Comparison of ENCODE assay signal across 1 cellular context in the genomic region with DNA sequence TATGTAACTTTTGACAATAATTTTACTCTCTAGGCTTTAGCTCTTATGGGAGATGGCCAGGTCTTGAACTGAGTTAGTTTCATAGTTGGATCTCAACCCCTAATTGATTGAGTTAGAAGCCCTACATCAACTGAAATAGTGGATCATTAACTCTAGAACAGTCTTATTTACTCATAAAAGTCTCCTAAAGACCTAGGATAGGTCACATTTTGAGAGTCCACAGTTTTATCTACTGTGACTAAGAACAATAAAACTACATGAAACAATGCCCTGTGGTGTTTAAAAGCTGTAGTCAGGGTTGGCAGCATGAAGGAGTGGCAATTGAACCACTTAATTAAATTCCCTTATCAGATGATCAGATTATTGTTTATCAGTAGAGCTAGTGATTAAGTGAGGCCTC.
TF ChIP-seq lines count a peak whose summit lies in the region.

No MANE protein-coding gene starts in this region.

TF ChIP-seq in GM23338, 12 proteins besides CTCF, POLR2A, EP300 and RAD21 (continued from another document):
- TF ChIP-seq, protein P1, sequence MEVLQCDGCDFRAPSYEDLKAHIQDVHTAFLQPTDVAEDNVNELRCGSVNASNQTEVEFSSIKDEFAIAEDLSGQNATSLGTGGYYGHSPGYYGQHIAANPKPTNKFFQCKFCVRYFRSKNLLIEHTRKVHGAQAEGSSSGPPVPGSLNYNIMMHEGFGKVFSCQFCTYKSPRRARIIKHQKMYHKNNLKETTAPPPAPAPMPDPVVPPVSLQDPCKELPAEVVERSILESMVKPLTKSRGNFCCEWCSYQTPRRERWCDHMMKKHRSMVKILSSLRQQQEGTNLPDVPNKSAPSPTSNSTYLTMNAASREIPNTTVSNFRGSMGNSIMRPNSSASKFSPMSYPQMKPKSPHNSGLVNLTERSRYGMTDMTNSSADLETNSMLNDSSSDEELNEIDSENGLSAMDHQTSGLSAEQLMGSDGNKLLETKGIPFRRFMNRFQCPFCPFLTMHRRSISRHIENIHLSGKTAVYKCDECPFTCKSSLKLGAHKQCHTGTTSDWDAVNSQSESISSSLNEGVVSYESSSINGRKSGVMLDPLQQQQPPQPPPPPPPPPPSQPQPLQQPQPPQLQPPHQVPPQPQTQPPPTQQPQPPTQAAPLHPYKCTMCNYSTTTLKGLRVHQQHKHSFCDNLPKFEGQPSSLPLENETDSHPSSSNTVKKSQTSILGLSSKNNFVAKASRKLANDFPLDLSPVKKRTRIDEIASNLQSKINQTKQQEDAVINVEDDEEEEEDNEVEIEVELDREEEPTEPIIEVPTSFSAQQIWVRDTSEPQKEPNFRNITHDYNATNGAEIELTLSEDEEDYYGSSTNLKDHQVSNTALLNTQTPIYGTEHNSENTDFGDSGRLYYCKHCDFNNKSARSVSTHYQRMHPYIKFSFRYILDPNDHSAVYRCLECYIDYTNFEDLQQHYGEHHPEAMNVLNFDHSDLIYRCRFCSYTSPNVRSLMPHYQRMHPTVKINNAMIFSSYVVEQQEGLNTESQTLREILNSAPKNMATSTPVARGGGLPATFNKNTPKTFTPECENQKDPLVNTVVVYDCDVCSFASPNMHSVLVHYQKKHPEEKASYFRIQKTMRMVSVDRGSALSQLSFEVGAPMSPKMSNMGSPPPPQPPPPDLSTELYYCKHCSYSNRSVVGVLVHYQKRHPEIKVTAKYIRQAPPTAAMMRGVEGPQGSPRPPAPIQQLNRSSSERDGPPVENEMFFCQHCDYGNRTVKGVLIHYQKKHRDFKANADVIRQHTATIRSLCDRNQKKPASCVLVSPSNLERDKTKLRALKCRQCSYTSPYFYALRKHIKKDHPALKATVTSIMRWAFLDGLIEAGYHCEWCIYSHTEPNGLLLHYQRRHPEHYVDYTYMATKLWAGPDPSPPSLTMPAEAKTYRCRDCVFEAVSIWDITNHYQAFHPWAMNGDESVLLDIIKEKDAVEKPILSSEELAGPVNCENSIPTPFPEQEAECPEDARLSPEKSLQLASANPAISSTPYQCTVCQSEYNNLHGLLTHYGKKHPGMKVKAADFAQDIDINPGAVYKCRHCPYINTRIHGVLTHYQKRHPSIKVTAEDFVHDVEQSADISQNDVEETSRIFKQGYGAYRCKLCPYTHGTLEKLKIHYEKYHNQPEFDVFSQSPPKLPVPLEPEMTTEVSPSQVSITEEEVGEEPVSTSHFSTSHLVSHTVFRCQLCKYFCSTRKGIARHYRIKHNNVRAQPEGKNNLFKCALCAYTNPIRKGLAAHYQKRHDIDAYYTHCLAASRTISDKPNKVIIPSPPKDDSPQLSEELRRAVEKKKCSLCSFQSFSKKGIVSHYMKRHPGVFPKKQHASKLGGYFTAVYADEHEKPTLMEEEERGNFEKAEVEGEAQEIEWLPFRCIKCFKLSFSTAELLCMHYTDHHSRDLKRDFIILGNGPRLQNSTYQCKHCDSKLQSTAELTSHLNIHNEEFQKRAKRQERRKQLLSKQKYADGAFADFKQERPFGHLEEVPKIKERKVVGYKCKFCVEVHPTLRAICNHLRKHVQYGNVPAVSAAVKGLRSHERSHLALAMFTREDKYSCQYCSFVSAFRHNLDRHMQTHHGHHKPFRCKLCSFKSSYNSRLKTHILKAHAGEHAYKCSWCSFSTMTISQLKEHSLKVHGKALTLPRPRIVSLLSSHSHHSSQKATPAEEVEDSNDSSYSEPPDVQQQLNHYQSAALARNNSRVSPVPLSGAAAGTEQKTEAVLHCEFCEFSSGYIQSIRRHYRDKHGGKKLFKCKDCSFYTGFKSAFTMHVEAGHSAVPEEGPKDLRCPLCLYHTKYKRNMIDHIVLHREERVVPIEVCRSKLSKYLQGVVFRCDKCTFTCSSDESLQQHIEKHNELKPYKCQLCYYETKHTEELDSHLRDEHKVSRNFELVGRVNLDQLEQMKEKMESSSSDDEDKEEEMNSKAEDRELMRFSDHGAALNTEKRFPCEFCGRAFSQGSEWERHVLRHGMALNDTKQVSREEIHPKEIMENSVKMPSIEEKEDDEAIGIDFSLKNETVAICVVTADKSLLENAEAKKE (CRISPR knock-in tag; IDR thresholded peaks at IDR 0.05): no peak
TF ChIP-seq in GM23338: peak in this region for 0.
